In the genomic region with DNA sequence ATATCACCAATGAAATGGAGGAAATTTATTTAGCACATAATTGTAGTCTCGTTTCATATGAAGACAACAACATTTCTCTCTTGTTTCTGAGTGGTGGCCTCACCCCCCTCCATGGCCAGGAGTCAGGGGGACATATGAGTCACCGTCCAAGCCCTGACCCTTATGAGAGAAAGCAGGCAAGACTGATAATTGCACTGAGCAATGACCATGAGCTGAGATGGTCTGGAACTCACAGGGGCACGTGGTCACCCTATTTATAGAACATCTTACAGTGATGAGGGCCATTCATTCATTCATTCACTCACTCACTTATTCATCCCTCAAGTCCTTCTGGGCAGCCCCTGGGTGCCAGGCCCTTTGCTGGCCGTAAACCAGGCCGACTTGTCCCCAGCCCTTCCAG, we compare ENCODE assay signal across 20 cellular contexts.
DNase-seq lines count a peak whose midpoint lies in the region; ATAC-seq and TF ChIP-seq lines count a peak whose summit lies in the region.
"Had no signal": no experiment of that assay in that cellular context is flagged by ENCODE, and none has a peak within 500 bp of the region (broad histone marks: within the 10 kb centered on the region; RNA-seq: fewer than 3 reads in every experiment).

No MANE protein-coding gene starts in this region.

- no peak overlapping the region for H3K9ac ChIP-seq in smooth muscle cell (ENCODE audit: low read depth)
- H3K9ac ChIP-seq: KMS-11 had no signal

- ATAC-seq in left lung, result peak; percentile 7
- no peak for ATAC-seq in HG02973 (IDR thresholded peaks at IDR 0.05; ENCODE audit: unreplicated experiment)
- ATAC-seq: activated CD4-positive, alpha-beta T cell treated with anti-CD3 and anti-CD28 coated beads for 36 hours; stimulated activated memory B cell treated with anti-CD40 and anti-IgM and Interleukin-4, amounts not matched to agents 10 μg/mL and 1 μg/mL and 100 μg/mL, for 72 hours had no signal

- DNase-seq in RPMI7951 (ENCODE audit: low read depth) (peak; percentile 73), choroid plexus epithelial cell (ENCODE audit: low read depth) (peak; percentile 73), left lung (no peak), smooth muscle cell (lab: John Stamatoyannopoulos, UW; ENCODE audit: unreplicated experiment) (no peak), mesenteric fat pad (ENCODE audit: low spot score) (no peak)
- DNase-seq in central memory CD4-positive, alpha-beta T cell, result no peak
- DNase-seq: activated CD4-positive, alpha-beta T cell treated with anti-CD3 and anti-CD28 coated beads for 36 hours; CD4-positive, alpha-beta memory T cell; endodermal cell; NCI-H1092; NCI-H2081; OCI-M1; stimulated activated CD4-positive, alpha-beta T cell treated with anti-CD3 and anti-CD28 coated beads, Interleukin-2, amount 100 ng/mL, for 24 hours; T-helper 1 cell had no signal

- no peak overlapping the region for H2AFZ ChIP-seq in smooth muscle cell (ENCODE audit: low read depth)

- H3K79me2 ChIP-seq in smooth muscle cell (ENCODE audit: low read depth), result no peaks in the 10 kb centered on the region

- H3K27me3 ChIP-seq in left lung, result no peaks in the 10 kb centered on the region
- H3K27me3 ChIP-seq in smooth muscle cell (ENCODE audit: low read depth), result no peaks in the 10 kb centered on the region

- peak overlapping the region; percentile 24 to 40 for H3K27ac ChIP-seq in left lung
- H3K27ac ChIP-seq in smooth muscle cell (ENCODE audit: low read depth), result peak overlapping the region; percentile 78
- H3K27ac ChIP-seq: KMS-11, prostate gland, suprapubic skin had no signal

- peaks cover 4% of the 10 kb centered on the region for H3F3A ChIP-seq in smooth muscle cell (ENCODE audit: low read depth)

- peaks cover 31 to 47% of the 10 kb centered on the region in 2 donors for H3K4me1 ChIP-seq in left lung
- peaks cover 9% of the 10 kb centered on the region for H3K4me1 ChIP-seq in smooth muscle cell (ENCODE audit: low read depth)
- H3K4me1 ChIP-seq: prostate gland had no signal

- H3K4me3 ChIP-seq in choroid plexus epithelial cell (ENCODE audit: low read depth, low read length) (no peak overlapping the region), left lung (no peak overlapping the region), smooth muscle cell (no peak overlapping the region)
- H3K4me3 ChIP-seq: prostate gland, skin epidermis, suprapubic skin had no signal

- intact Hi-C loops in left lung (cut with DNase I), result loop anchor here (2.0 to 10.0 kb wide), 2 partner anchors 103 to 105 kb away; a partner anchor contains a TSS

- no peaks in the 10 kb centered on the region for H3K9me3 ChIP-seq in left lung
- no peaks in the 10 kb centered on the region for H3K9me3 ChIP-seq in smooth muscle cell (replicated peaks; ENCODE audit: low read depth)
- H3K9me3 ChIP-seq: prostate gland, suprapubic skin had no signal

- TF ChIP-seq CTCF in choroid plexus epithelial cell (conservative IDR thresholded peaks at IDR 0.05; ENCODE audit: low read depth, low read length), result no peak
- no peak for TF ChIP-seq CTCF in left lung (IDR thresholded peaks at IDR 0.05)
- no peak for TF ChIP-seq CTCF in smooth muscle cell (IDR thresholded peaks at IDR 0.05; ENCODE audit: borderline replicate concordance, insufficient read depth, poor library complexity, severe bottlenecking)

- 43% methylated on average over 5 of the region's 5 CpGs for WGBS in smooth muscle cell (ENCODE audit: low lambda C conversion rate)

- H3K4me2 ChIP-seq in smooth muscle cell, result peak overlapping the region; percentile 59
- H3K4me2 ChIP-seq: KMS-11 had no signal

- H3K36me3 ChIP-seq in left lung (no peaks in the 10 kb centered on the region), smooth muscle cell (ENCODE audit: low read depth) (no peaks in the 10 kb centered on the region)
- H3K36me3 ChIP-seq: prostate gland, suprapubic skin had no signal

- peaks cover 24% of the 10 kb centered on the region for H4K20me1 ChIP-seq in smooth muscle cell (ENCODE audit: low read depth)

Comparison
In these comparisons a context has a peak if more than half of its experiments do, and no peak if none do; other contexts are left out.
1. DNase-seq: peak in RPMI7951 (single experiment) and choroid plexus epithelial cell (single experiment); none in left lung (0 of 2), smooth muscle cell (single experiment), mesenteric fat pad (single experiment) and central memory CD4-positive, alpha-beta T cell (single experiment).